In the genomic region with DNA sequence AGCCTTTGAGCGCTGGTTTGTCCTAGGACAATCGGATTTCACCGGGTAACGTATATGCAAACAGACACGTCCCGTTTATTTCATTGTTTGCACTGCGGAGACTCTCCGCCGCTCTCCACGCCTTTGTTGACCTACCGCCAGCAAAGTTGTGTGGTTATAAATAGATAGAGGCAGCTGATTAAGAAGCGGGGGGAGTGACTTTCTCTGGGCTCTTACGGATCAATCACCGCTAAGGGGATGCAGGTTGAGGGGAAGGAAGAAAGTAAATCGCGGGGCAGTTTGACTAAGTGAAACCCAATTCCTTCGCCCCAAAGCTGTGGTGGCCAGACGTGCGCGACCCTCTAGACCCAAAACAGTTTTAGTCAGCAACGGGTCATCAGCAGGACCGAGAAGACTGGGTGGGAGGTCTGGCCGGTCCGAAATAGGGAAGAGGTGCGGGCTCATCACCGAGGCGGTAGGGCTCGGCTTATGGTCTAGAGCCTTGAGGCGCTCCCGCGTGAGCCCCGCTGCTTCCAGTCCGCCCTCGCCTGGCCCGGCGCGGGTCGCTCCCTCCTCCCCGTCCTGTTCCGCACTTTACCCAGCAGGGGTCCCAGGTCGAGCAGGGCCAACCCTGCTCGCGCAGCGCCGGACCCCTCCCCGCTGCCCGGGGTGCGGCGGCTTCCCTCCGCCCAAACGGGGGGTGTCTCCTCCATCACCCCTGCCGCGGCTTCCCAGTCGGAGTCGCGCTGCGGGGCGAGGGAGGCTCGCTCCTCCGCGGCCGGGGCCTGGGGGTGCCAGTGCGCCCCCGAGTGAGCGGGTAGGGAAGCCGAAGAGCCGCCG, we compare ENCODE assay signal across 1 cellular context.
TF ChIP-seq lines count a peak whose summit lies in the region.

No MANE protein-coding gene starts in this region.

TF ChIP-seq in HepG2, 621 proteins besides CTCF, POLR2A, EP300 and RAD21 (continued from another document):
- TF ChIP-seq, protein P1, sequence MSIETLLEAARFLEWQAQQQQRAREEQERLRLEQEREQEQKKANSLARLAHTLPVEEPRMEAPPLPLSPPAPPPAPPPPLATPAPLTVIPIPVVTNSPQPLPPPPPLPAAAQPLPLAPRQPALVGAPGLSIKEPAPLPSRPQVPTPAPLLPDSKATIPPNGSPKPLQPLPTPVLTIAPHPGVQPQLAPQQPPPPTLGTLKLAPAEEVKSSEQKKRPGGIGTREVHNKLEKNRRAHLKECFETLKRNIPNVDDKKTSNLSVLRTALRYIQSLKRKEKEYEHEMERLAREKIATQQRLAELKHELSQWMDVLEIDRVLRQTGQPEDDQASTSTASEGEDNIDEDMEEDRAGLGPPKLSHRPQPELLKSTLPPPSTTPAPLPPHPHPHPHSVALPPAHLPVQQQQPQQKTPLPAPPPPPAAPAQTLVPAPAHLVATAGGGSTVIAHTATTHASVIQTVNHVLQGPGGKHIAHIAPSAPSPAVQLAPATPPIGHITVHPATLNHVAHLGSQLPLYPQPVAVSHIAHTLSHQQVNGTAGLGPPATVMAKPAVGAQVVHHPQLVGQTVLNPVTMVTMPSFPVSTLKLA (IDR thresholded peaks at IDR 0.05) = no peak
- TF ChIP-seq KDM6A (CRISPR knock-in tag; IDR thresholded peaks at IDR 0.05; ENCODE audit: low read depth) (no peak), NFE2 (CRISPR knock-in tag; IDR thresholded peaks at IDR 0.05) (no peak), CBX1 (IDR thresholded peaks at IDR 0.05; ENCODE audit: low read depth) (no peak), HMG20A (CRISPR knock-in tag; IDR thresholded peaks at IDR 0.05; ENCODE audit: borderline replicate concordance) (peak; percentile 30; the same call in 1 of the 2 replicates), CHD4 (IDR thresholded peaks at IDR 0.05; ENCODE audit: borderline replicate concordance, low read length) (no peak), TP53 (CRISPR knock-in tag; conservative IDR thresholded peaks at IDR 0.05) (no peak), DPF2 (CRISPR knock-in tag; IDR thresholded peaks at IDR 0.05; ENCODE audit: borderline replicate concordance, low read depth) (no peak), PCBP2 (optimal IDR thresholded peaks at IDR 0.05; ENCODE audit: low read depth, low read length, poor library complexity, severe bottlenecking) (no peak)
- TF ChIP-seq, protein P2, sequence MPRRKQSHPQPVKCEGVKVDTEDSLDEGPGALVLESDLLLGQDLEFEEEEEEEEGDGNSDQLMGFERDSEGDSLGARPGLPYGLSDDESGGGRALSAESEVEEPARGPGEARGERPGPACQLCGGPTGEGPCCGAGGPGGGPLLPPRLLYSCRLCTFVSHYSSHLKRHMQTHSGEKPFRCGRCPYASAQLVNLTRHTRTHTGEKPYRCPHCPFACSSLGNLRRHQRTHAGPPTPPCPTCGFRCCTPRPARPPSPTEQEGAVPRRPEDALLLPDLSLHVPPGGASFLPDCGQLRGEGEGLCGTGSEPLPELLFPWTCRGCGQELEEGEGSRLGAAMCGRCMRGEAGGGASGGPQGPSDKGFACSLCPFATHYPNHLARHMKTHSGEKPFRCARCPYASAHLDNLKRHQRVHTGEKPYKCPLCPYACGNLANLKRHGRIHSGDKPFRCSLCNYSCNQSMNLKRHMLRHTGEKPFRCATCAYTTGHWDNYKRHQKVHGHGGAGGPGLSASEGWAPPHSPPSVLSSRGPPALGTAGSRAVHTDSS (CRISPR knock-in tag; conservative IDR thresholded peaks at IDR 0.05) = no peak
- TF ChIP-seq, protein P3, sequence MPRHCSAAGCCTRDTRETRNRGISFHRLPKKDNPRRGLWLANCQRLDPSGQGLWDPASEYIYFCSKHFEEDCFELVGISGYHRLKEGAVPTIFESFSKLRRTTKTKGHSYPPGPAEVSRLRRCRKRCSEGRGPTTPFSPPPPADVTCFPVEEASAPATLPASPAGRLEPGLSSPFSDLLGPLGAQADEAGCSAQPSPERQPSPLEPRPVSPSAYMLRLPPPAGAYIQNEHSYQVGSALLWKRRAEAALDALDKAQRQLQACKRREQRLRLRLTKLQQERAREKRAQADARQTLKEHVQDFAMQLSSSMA (CRISPR knock-in tag; IDR thresholded peaks at IDR 0.05) = no peak
